In the genomic region with DNA sequence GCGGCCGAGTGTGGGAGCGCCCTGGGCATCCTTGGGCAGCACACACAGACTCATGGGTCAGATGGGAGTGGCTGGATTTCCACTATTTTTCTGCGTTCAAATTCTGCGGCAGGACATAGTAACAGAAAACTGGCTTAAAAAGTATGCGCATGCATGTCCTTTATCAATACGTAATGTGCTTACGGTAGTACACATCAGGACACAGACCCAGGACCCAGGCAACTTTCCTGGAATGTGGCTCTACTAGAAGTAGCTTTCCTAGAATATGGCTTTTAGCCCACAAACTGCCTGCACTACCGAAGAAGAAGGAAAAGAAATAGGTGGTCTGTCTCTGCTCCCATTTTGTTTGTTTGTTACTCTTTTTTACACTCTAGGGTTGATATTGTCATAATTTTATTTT, we compare ENCODE assay signal across 9 cellular contexts.
"Had no signal": no experiment of that assay in that cellular context is flagged by ENCODE, and none has a peak within 500 bp of the region (broad histone marks: within the 10 kb centered on the region; RNA-seq: fewer than 3 reads in every experiment).

No MANE protein-coding gene starts in this region.

- H3K4me3 Mint-ChIP-seq: HFFc6 had no signal

- H3K36me3 ChIP-seq: HAP-1 had no signal

- H3K9me3 ChIP-seq: HAP-1 had no signal

- H3K4me2 ChIP-seq: KMS-11 had no signal

- ATAC-seq: HCT116 had no signal

- H3K9ac ChIP-seq: KMS-11 had no signal

- H3K27ac ChIP-seq: HL-60, KMS-11 had no signal

- H3K9me3 Mint-ChIP-seq: HFFc6 had no signal

- H3K4me3 ChIP-seq: HAP-1 had no signal

- H3K27ac Mint-ChIP-seq: HFFc6 had no signal

- DNase-seq: GOT3, H7, HFFc6, IMR-90, KBM-7 had no signal
